Comparison of ENCODE assay signal across 8 cellular contexts in the genomic region with DNA sequence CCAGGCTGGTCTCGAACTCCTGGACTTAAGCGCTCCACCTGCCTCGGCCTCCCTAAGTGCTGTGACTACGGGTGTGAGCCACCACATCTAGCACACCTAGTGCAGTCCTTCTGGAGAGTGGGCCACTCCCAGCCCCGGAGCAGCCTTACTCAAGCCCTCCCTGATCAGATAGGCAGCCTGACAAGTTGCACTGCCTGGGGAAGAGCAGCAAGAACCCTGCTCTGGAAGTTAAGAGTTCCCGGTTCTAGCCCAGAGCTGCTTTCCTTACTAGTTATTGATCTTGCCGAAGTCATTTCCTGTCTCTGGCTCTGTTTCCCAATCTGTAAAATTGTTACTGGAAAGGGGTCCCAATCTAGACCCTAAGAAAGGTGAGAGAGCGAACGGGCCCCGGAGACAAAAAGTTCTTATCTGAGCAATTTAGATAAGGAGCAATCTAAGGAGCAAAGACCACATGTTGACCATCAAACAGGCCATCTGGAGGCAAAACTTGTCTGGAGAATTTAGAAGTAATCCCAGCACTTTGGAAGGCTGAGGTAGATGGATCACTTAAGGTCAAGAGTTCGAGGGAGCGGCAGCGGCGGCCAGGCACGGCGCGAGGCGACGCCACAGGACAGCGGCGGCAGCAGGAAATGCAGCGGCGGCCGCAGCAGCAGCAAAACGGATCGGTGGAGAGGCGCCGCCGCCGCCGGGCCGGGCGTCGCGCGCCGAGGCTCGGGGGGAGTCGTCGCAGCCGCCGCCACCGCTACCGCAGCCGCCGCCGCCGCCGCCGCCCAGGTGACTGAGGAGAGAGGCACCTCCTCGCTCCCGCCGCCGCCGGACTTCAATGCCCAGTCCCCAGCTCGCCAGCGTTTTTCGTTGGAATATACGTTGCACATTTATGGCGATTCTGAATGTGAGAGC. TPM values are rescaled to one million over a fixed set of nuclear protein-coding genes. Genes with fewer than 3 reads are reported as not detected.
A peak's percentile ranks its signal among the peaks of the same experiment; 100 is the strongest.
DNase-seq lines count a peak whose midpoint lies in the region; ATAC-seq and TF ChIP-seq lines count a peak whose summit lies in the region.

No MANE protein-coding gene starts in this region.

- H3K27ac Mint-ChIP-seq in naive thymus-derived CD4-positive, alpha-beta T cell, result peak overlapping the region; percentile 46 to 89 (median 73)

- H3K4me3 Mint-ChIP-seq in naive thymus-derived CD4-positive, alpha-beta T cell, result peak overlapping the region; percentile 82 to 89 (median 86)

- peak; percentile 72 for DNase-seq in AG20443 (ENCODE audit: low spot score)
- peak; percentile 21 for DNase-seq in NOMO-1 treated with dmso at 0.1 percent for 144 hours (lab: John Stamatoyannopoulos, UW; ENCODE audit: unreplicated experiment)
- DNase-seq in activated T-helper 1 cell treated with Interleukin-2 at 50 U/mL for 16 hours (ENCODE audit: low read depth), result peak; percentile 43
- peak; percentile 39 for DNase-seq in fibroblast of gingiva (ENCODE audit: low read depth)
- peak; percentile 42 to 66 (median 47) for DNase-seq in naive thymus-derived CD4-positive, alpha-beta T cell
- DNase-seq in tibial nerve (ENCODE audit: low spot score in 2 of 2), result no peak

- peaks cover 29 to 54% (median 47%) of the 10 kb centered on the region in 7 donors for H3K4me1 Mint-ChIP-seq in naive thymus-derived CD4-positive, alpha-beta T cell

- POLR2A ChIA-PET in naive thymus-derived CD4-positive, alpha-beta T cell (lab: Charles Lee), result interaction anchor here (0.6 to 0.9 kb wide), 3 partner anchors 12 to 309 kb away, joined by 3 to 6 read pairs (median 4); no protein-coding TSS in a partner anchor

- peaks cover 0 to 4% (median 0%) of the 10 kb centered on the region in 11 donors for H3K9me3 Mint-ChIP-seq in naive thymus-derived CD4-positive, alpha-beta T cell

- H3K27me3 ChIP-seq in naive thymus-derived CD4-positive, alpha-beta T cell (ENCODE audit: control insufficient read depth in 2 of 2, insufficient read depth in 2 of 2, low read length in 2 of 2), result no peaks in the 10 kb centered on the region
- H3K27me3 ChIP-seq in tibial nerve, result no peaks in the 10 kb centered on the region

- ATAC-seq in GM19468 (IDR thresholded peaks at IDR 0.05; ENCODE audit: extremely low read depth, unreplicated experiment), result peak; percentile 29
- peak; percentile 47 for ATAC-seq in naive thymus-derived CD4-positive, alpha-beta T cell
- ATAC-seq in GM18519 (IDR thresholded peaks at IDR 0.05; ENCODE audit: low FRiP score, unreplicated experiment), result no peak

- CTCF ChIA-PET in naive thymus-derived CD4-positive, alpha-beta T cell (lab: Charles Lee), result no interaction called here

- peak; percentile 49 to 89 (median 74) for TF ChIP-seq CTCF in tibial nerve (IDR thresholded peaks at IDR 0.05)

- peak in 1 of 2 donors; percentile 33 for TF ChIP-seq POLR2A in tibial nerve (IDR thresholded peaks at IDR 0.05)

- intact Hi-C loops in naive thymus-derived CD4-positive, alpha-beta T cell (cut with micrococcal nuclease), result loop anchor here in 1 of 2 donors (10.0 kb wide), 2 partner anchors 337 to 667 kb away; a partner anchor contains a TSS

- H3K9me3 ChIP-seq in naive thymus-derived CD4-positive, alpha-beta T cell (ENCODE audit: control insufficient read depth in 2 of 3, low read length in 3 of 3), result no peaks in the 10 kb centered on the region
- no peaks in the 10 kb centered on the region for H3K9me3 ChIP-seq in tibial nerve

- TF ChIP-seq EP300 in tibial nerve (IDR thresholded peaks at IDR 0.05), result peak in 1 of 2 donors; percentile 26

- peaks cover 33 to 39% of the 10 kb centered on the region in 2 donors for H3K4me1 ChIP-seq in naive thymus-derived CD4-positive, alpha-beta T cell (ENCODE audit: control insufficient read depth in 2 of 2, insufficient read depth in 2 of 2, low read length in 2 of 2)
- peaks cover 0 to 27% (median 9%) of the 10 kb centered on the region in 4 donors for H3K4me1 ChIP-seq in tibial nerve

- peaks cover 0 to 11% (median 0%) of the 10 kb centered on the region in 5 donors for H3K27me3 Mint-ChIP-seq in naive thymus-derived CD4-positive, alpha-beta T cell

- WGBS in tibial nerve, 2 donors, result 14 to 21% methylated on average over 36 to 60 of the region's 60 CpGs

- H3K27ac ChIP-seq in naive thymus-derived CD4-positive, alpha-beta T cell (ENCODE audit: low read depth, low read length), result peak overlapping the region; percentile 42
- peak overlapping the region; percentile 61 to 87 (median 81) for H3K27ac ChIP-seq in tibial nerve

- no peaks in the 10 kb centered on the region for H3K36me3 Mint-ChIP-seq in naive thymus-derived CD4-positive, alpha-beta T cell

- no peaks in the 10 kb centered on the region for H3K36me3 ChIP-seq in naive thymus-derived CD4-positive, alpha-beta T cell (ENCODE audit: control insufficient read depth in 2 of 3, insufficient read depth in 3 of 3, low read length in 3 of 3)
- no peaks in the 10 kb centered on the region for H3K36me3 ChIP-seq in tibial nerve

- H3K4me3 ChIP-seq in naive thymus-derived CD4-positive, alpha-beta T cell (ENCODE audit: low read length), result peak overlapping the region; percentile 39
- peak overlapping the region; percentile 33 to 62 (median 46) for H3K4me3 ChIP-seq in tibial nerve

RNA-seq across cellular contexts. Expression of a gene that starts 4.3 kb away (rescaled TPM):
- 10 to 100 TPM; 18.0 to 27.1 (median 22.3) TPM for total RNA-seq in naive thymus-derived CD4-positive, alpha-beta T cell
- 10 to 100 TPM in 1 of 2 donors, 1 to 10 TPM in 1; 6.6 to 17.6 TPM for polyA plus RNA-seq in naive thymus-derived CD4-positive, alpha-beta T cell
- total RNA-seq in tibial nerve, result 100 to 1,000 TPM in 1 of 4 donors, 10 to 100 TPM in 3; 52.3 to 115 (median 67.3) TPM

RNA-seq across cellular contexts. Expression of a gene that starts 21.0 kb away (rescaled TPM):
- total RNA-seq in naive thymus-derived CD4-positive, alpha-beta T cell, result 1 to 10 TPM; 1.2 to 2.2 (median 1.9) TPM
- under 1 TPM; 0.39 to 0.59 TPM for polyA plus RNA-seq in naive thymus-derived CD4-positive, alpha-beta T cell
- total RNA-seq in tibial nerve, result 1 to 10 TPM in 3 of 4 donors, under 1 TPM in 1; 0.78 to 4.4 (median 3.7) TPM

RNA-seq across cellular contexts. Expression of a gene that starts 30.2 kb away (rescaled TPM):
- 10 to 100 TPM; 45.3 to 76.9 (median 64.5) TPM for total RNA-seq in naive thymus-derived CD4-positive, alpha-beta T cell
- 10 to 100 TPM; 56.0 to 59.2 TPM for polyA plus RNA-seq in naive thymus-derived CD4-positive, alpha-beta T cell
- total RNA-seq in tibial nerve, result 10 to 100 TPM; 22.9 to 33.9 (median 25.5) TPM

RNA-seq across cellular contexts. Expression of a gene that starts 35.2 kb away (rescaled TPM):
- 10 to 100 TPM; 35.3 to 73.9 (median 65.1) TPM for total RNA-seq in naive thymus-derived CD4-positive, alpha-beta T cell
- 10 to 100 TPM; 28.1 to 46.8 TPM for polyA plus RNA-seq in naive thymus-derived CD4-positive, alpha-beta T cell
- 10 to 100 TPM; 31.8 to 44.4 (median 39.1) TPM for total RNA-seq in tibial nerve

RNA-seq across cellular contexts. Expression of a gene that starts 45.8 kb away (rescaled TPM):
- total RNA-seq in naive thymus-derived CD4-positive, alpha-beta T cell, result 10 to 100 TPM in 1 of 5 experiments, 1 to 10 TPM in 4; 2.7 to 14.0 (median 5.2) TPM
- polyA plus RNA-seq in naive thymus-derived CD4-positive, alpha-beta T cell, result 1 to 10 TPM; 1.3 to 1.6 TPM
- 1 to 10 TPM; 4.9 to 9.0 (median 7.4) TPM for total RNA-seq in tibial nerve

Comparison
In these comparisons a context has a peak if more than half of its experiments do, and no peak if none do; other contexts are left out.
1. DNase-seq: peak in AG20443 (single experiment), NOMO-1 treated with dmso at 0.1 percent for 144 hours (single experiment), activated T-helper 1 cell treated with Interleukin-2 at 50 U/mL for 16 hours (single experiment), fibroblast of gingiva (single experiment) and naive thymus-derived CD4-positive, alpha-beta T cell (9 of 9); none in tibial nerve (0 of 2).